Comparison of ENCODE assay signal across 12 cellular contexts in genomic region chrX:67781132-67781531, GRCh38.
DNase-seq lines count a peak whose midpoint lies in the region; ATAC-seq and TF ChIP-seq lines count a peak whose summit lies in the region.
"Had no signal": no experiment of that assay in that cellular context is flagged by ENCODE, and none has a peak within 500 bp of the region (broad histone marks: within the 10 kb centered on the region; RNA-seq: fewer than 3 reads in every experiment).

No MANE protein-coding gene starts in this region.

- H3K27ac ChIP-seq in SJCRH30 (peak overlapping the region; percentile 69), osteoblast (ENCODE audit: low read depth, low read length) (no peak overlapping the region), OCI-LY7 (ENCODE audit: low read depth, low read length, poor library complexity, severe bottlenecking) (no peak overlapping the region)

- POLR2A ChIA-PET in BJ (lab: Charles Lee), result interaction anchor here (0.6 to 1.2 kb wide), 3 partner anchors 175 to 1333 kb away, joined by 4 read pairs; no protein-coding TSS in a partner anchor
- POLR2A ChIA-PET in OCI-LY7 (lab: Charles Lee), result interaction anchor here (1.1 kb wide), 1 partner anchor 14 kb away, joined by 3 read pairs; no protein-coding TSS in a partner anchor

- H3K4me3 ChIP-seq in BJ (ENCODE audit: low read depth, low read length) (no peak overlapping the region), SJCRH30 (peak overlapping the region; percentile 16; the same call in 1 of the 2 replicates), fibroblast of pulmonary artery (replicated peaks; ENCODE audit: low read depth, low read length) (no peak overlapping the region), osteoblast (ENCODE audit: insufficient read depth, low read length) (no peak overlapping the region), OCI-LY7 (ENCODE audit: low read depth, low read length, poor library complexity, severe bottlenecking) (no peak overlapping the region)
- H3K4me3 ChIP-seq: GM23338, suprapubic skin had no signal

- no peaks in the 10 kb centered on the region for H4K20me1 ChIP-seq in osteoblast (ENCODE audit: insufficient read depth, low read length)
- H4K20me1 ChIP-seq in OCI-LY7 (ENCODE audit: insufficient read depth, low read length), result no peaks in the 10 kb centered on the region

- H3K4me1 ChIP-seq in SJCRH30 (peaks cover 27% of the 10 kb centered on the region), osteoblast (ENCODE audit: insufficient read depth, low read length) (no peaks in the 10 kb centered on the region), OCI-LY7 (ENCODE audit: insufficient read depth, low read length, poor library complexity, severe bottlenecking) (no peaks in the 10 kb centered on the region)

- no peak overlapping the region for H3K27ac Mint-ChIP-seq in stimulated activated memory B cell treated with anti-CD40 and anti-IgM and Interleukin-4, amounts not matched to agents 10 μg/mL and 1 μg/mL and 100 μg/mL, for 72 hours
- H3K27ac Mint-ChIP-seq: activated naive CD8-positive, alpha-beta T cell treated with anti-CD3 and anti-CD28 coated beads for 36 hours; GM23338 had no signal

- H3K79me2 ChIP-seq in osteoblast (ENCODE audit: insufficient read depth, low read length), result no peaks in the 10 kb centered on the region
- H3K79me2 ChIP-seq in OCI-LY7 (ENCODE audit: insufficient read depth, low read depth, low read length), result no peaks in the 10 kb centered on the region

- DNase-seq in BJ (ENCODE audit: low read depth) (no peak), SJCRH30 (peak in 1 of 2 experiments; percentile 48), fibroblast of pulmonary artery (ENCODE audit: low read depth) (no peak), osteoblast (ENCODE audit: insufficient read length, low spot score, missing footprints) (peak; percentile 29), germinal center (ENCODE audit: low spot score) (no peak), OCI-LY7 (ENCODE audit: low spot score) (no peak), NCI-H510A (lab: John Stamatoyannopoulos, UW) (no peak)
- DNase-seq: activated naive CD8-positive, alpha-beta T cell treated with anti-CD3 and anti-CD28 coated beads for 36 hours; COR-L47 had no signal

- no peaks in the 10 kb centered on the region for H3K36me3 ChIP-seq in BJ (ENCODE audit: control insufficient read depth, insufficient read depth, low read length)
- H3K36me3 ChIP-seq in SJCRH30, result no peaks in the 10 kb centered on the region
- no peaks in the 10 kb centered on the region for H3K36me3 ChIP-seq in osteoblast (ENCODE audit: insufficient read depth, low read length)
- H3K36me3 ChIP-seq in OCI-LY7 (ENCODE audit: insufficient read depth, low read length), result no peaks in the 10 kb centered on the region
- H3K36me3 ChIP-seq: suprapubic skin had no signal

- no peaks in the 10 kb centered on the region for H3K9me3 Mint-ChIP-seq in stimulated activated memory B cell treated with anti-CD40 and anti-IgM and Interleukin-4, amounts not matched to agents 10 μg/mL and 1 μg/mL and 100 μg/mL, for 72 hours
- H3K9me3 Mint-ChIP-seq: activated naive CD8-positive, alpha-beta T cell treated with anti-CD3 and anti-CD28 coated beads for 36 hours; GM23338 had no signal

- no peaks in the 10 kb centered on the region for H3K27me3 ChIP-seq in BJ (ENCODE audit: control insufficient read depth, insufficient read depth, low read length)
- H3K27me3 ChIP-seq in SJCRH30, result no peaks in the 10 kb centered on the region
- no peaks in the 10 kb centered on the region for H3K27me3 ChIP-seq in osteoblast (ENCODE audit: insufficient read depth, low read length)
- H3K27me3 ChIP-seq: suprapubic skin had no signal

- H3K9me3 ChIP-seq in SJCRH30 (replicated peaks) (no peaks in the 10 kb centered on the region), osteoblast (ENCODE audit: low read depth, low read length) (no peaks in the 10 kb centered on the region), OCI-LY7 (ENCODE audit: low read length) (no peaks in the 10 kb centered on the region)
- H3K9me3 ChIP-seq: suprapubic skin had no signal

- H3K4me3 Mint-ChIP-seq in stimulated activated memory B cell treated with anti-CD40 and anti-IgM and Interleukin-4, amounts not matched to agents 10 μg/mL and 1 μg/mL and 100 μg/mL, for 72 hours, result no peak overlapping the region
- H3K4me3 Mint-ChIP-seq: activated naive CD8-positive, alpha-beta T cell treated with anti-CD3 and anti-CD28 coated beads for 36 hours; GM23338 had no signal

- TF ChIP-seq CTCF in BJ (IDR thresholded peaks at IDR 0.05; ENCODE audit: insufficient read depth, low read depth, low read length) (peak; percentile 60), fibroblast of pulmonary artery (IDR thresholded peaks at IDR 0.05; ENCODE audit: low read length, missing control alignments) (peak; percentile 71), osteoblast (IDR thresholded peaks at IDR 0.05; ENCODE audit: extremely low read depth, low read depth, low read length) (peak; percentile 11), OCI-LY7 (conservative IDR thresholded peaks at IDR 0.05; ENCODE audit: low read length) (no peak)

- H3K9me2 ChIP-seq in OCI-LY7 (ENCODE audit: insufficient read depth, low read length), result no peaks in the 10 kb centered on the region

- peak overlapping the region; percentile 71 for H2AFZ ChIP-seq in osteoblast (ENCODE audit: low read length)
- H2AFZ ChIP-seq in OCI-LY7 (ENCODE audit: low read length), result no peak overlapping the region
- H2AFZ ChIP-seq: GM23338 had no signal

- no peaks in the 10 kb centered on the region for H3K36me3 Mint-ChIP-seq in stimulated activated memory B cell treated with anti-CD40 and anti-IgM and Interleukin-4, amounts not matched to agents 10 μg/mL and 1 μg/mL and 100 μg/mL, for 72 hours
- H3K36me3 Mint-ChIP-seq: activated naive CD8-positive, alpha-beta T cell treated with anti-CD3 and anti-CD28 coated beads for 36 hours had no signal

- intact Hi-C loops in OCI-LY7 (cut with micrococcal nuclease; ENCODE audit: unreplicated experiment), result loop anchor here (10.0 kb wide), 1 partner anchor 56 kb away; no protein-coding TSS in a partner anchor

- ATAC-seq in stimulated activated memory B cell treated with anti-CD40 and anti-IgM and Interleukin-4, amounts not matched to agents 10 μg/mL and 1 μg/mL and 100 μg/mL, for 72 hours, result no peak
- ATAC-seq: GM23338 had no signal

- H3K4me1 Mint-ChIP-seq in stimulated activated memory B cell treated with anti-CD40 and anti-IgM and Interleukin-4, amounts not matched to agents 10 μg/mL and 1 μg/mL and 100 μg/mL, for 72 hours, result no peaks in the 10 kb centered on the region
- H3K4me1 Mint-ChIP-seq: GM23338 had no signal

- BruUV-seq in OCI-LY7 (replicated peaks; lab: Mats Ljungman, UMichigan), result no TSS peak

- no peaks in the 10 kb centered on the region for H3K27me3 Mint-ChIP-seq in stimulated activated memory B cell treated with anti-CD40 and anti-IgM and Interleukin-4, amounts not matched to agents 10 μg/mL and 1 μg/mL and 100 μg/mL, for 72 hours
- H3K27me3 Mint-ChIP-seq: activated naive CD8-positive, alpha-beta T cell treated with anti-CD3 and anti-CD28 coated beads for 36 hours had no signal

- H3K4me2 ChIP-seq in osteoblast (ENCODE audit: insufficient read depth, low read length), result no peak overlapping the region
- no peak overlapping the region for H3K4me2 ChIP-seq in OCI-LY7 (ENCODE audit: low read length)
- H3K4me2 ChIP-seq: GM23338 had no signal

- CTCF ChIA-PET in BJ (lab: Yijun Ruan, JAX), result interaction anchor here (0.6 to 1.4 kb wide), 4 partner anchors 218 to 237 kb away, joined by 3 to 5 read pairs (median 4); partner anchors contain the start of gene AR
- CTCF ChIA-PET in OCI-LY7 (lab: Charles Lee; ENCODE audit: unreplicated experiment), result interaction anchor here (0.8 kb wide), 1 partner anchor 45 kb away, joined by 3 read pairs; no protein-coding TSS in a partner anchor
